1 cellular context compared by ENCODE assay signal in the genomic region with DNA sequence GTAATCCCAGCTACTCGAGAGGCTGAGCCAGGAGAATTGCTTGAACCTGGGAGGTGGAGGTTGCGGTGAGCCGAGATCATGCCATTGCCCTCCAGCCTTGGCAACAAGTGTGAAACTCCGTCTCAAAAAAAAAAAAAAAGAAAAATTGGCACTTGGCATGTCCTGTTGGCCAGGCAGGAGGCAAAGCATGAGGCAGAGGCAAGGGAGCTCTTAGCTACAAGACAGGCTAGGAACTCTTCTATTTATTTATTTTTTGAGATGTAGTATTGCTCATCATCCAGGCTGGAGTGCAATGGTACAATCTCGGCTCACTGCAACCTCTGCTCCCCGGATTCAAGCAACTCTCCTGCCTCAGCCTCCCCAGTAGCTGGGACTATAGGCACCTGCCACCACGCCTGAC.
TF ChIP-seq lines count a peak whose summit lies in the region.

No MANE protein-coding gene starts in this region.

TF ChIP-seq in HEK293, 187 proteins besides CTCF, POLR2A, EP300 and RAD21:
- TF ChIP-seq SCRT1 (tag by site-specific recombination; IDR thresholded peaks at IDR 0.05; ENCODE audit: borderline replicate concordance): 0 out of 2 replicates have a peak, but pooled peaks have one; percentile 9
